In genomic region chr20:43537921-43538854, GRCh38 we compare ENCODE assay signal across 8 cellular contexts. TPM values are rescaled to one million over a fixed set of nuclear protein-coding genes. Genes with fewer than 3 reads are reported as not detected.
A peak's percentile ranks its signal among the peaks of the same experiment; 100 is the strongest.
DNase-seq lines count a peak whose midpoint lies in the region; ATAC-seq, FAIRE-seq and TF ChIP-seq lines count a peak whose summit lies in the region.

No MANE protein-coding gene starts in this region.

- DNase-seq in NCI-H1417 (lab: John Stamatoyannopoulos, UW) (peak; percentile 60 to 77 (median 73)), NCI-H1417 treated with DMSO at 0.1 percent for 48 hours (lab: John Stamatoyannopoulos, UW) (no peak), NCI-H128 (lab: John Stamatoyannopoulos, UW; ENCODE audit: unreplicated experiment) (peak; percentile 36), UCSD-AML1 (lab: John Stamatoyannopoulos, UW; ENCODE audit: unreplicated experiment) (peak; percentile 49), bronchial epithelial cell (ENCODE audit: low read depth) (peak; percentile 50), islet precursor cell (peak; percentile 74)
- peak; percentile 21 to 30 (median 26) for DNase-seq in stimulated activated CD4-positive, alpha-beta T cell treated with anti-CD3 and anti-CD28 coated beads, Interleukin-1b, Interleukin-23, amount 100 ng/mL, for 24 hours (ENCODE audit: low read depth in 4 of 4, low spot score in 1 of 4)

- H3K27me3 ChIP-seq in bronchial epithelial cell (ENCODE audit: control insufficient read depth, insufficient read depth, low read length), result no peaks in the 10 kb centered on the region

- H3K36me3 ChIP-seq in bronchial epithelial cell (ENCODE audit: control insufficient read depth, insufficient read depth, low read length), result peaks cover 2% of the 10 kb centered on the region

- H3K4me3 ChIP-seq in bronchial epithelial cell (ENCODE audit: low read depth, low read length), result no peak overlapping the region

- peak; percentile 80 for FAIRE-seq in bronchial epithelial cell (lab: Jason Lieb, UNC)

- ATAC-seq in GM19455 (IDR thresholded peaks at IDR 0.05; ENCODE audit: unreplicated experiment), result no peak

- peak; percentile 89 for TF ChIP-seq CTCF in bronchial epithelial cell (IDR thresholded peaks at IDR 0.05; ENCODE audit: insufficient read depth, low read length, severe bottlenecking)

RNA-seq across cellular contexts. Expression of gene SGK2, which starts 20.6 kb away (rescaled TPM):
- 0.38 and 0.53 TPM in 2 replicates for total RNA-seq in bronchial epithelial cell

RNA-seq across cellular contexts. Expression of gene L3MBTL1, which starts 30.7 kb away (rescaled TPM):
- total RNA-seq in bronchial epithelial cell, result 5.0 and 5.6 TPM in 2 replicates

RNA-seq across cellular contexts. Expression of gene IFT52, which starts 52.5 kb away (rescaled TPM):
- 22.6 and 23.8 TPM in 2 replicates for total RNA-seq in bronchial epithelial cell
